18 cellular contexts compared by ENCODE assay signal in genomic region chr13:19597523-19597922, GRCh38. TPM values are rescaled to one million over a fixed set of nuclear protein-coding genes. Genes with fewer than 3 reads are reported as not detected.
DNase-seq lines count a peak whose midpoint lies in the region; ATAC-seq and TF ChIP-seq lines count a peak whose summit lies in the region.
"Had no signal": no experiment of that assay in that cellular context is flagged by ENCODE, and none has a peak within 500 bp of the region (broad histone marks: within the 10 kb centered on the region; RNA-seq: fewer than 3 reads in every experiment).

No MANE protein-coding gene starts in this region.

- no peaks in the 10 kb centered on the region for H3K9me3 ChIP-seq in adipocyte (ENCODE audit: control insufficient read depth, low read length)
- H3K9me3 ChIP-seq: mucosa of descending colon had no signal

- peaks cover under 1% of the 10 kb centered on the region for H3K4me1 ChIP-seq in adipocyte (ENCODE audit: control insufficient read depth, insufficient read depth, low read length)

- no peak for ATAC-seq in HG03520 (IDR thresholded peaks at IDR 0.05; ENCODE audit: unreplicated experiment)
- ATAC-seq: activated CD4-positive, CD25-positive, alpha-beta regulatory T cell treated with anti-CD3 and anti-CD28 coated beads, Interleukin-2, amount 50 U/mL, for 24 hours; mucosa of descending colon; T-cell had no signal

- H3K36me3 ChIP-seq in adipocyte (ENCODE audit: control insufficient read depth, insufficient read depth, low read length, severe bottlenecking) (no peaks in the 10 kb centered on the region), kidney epithelial cell (ENCODE audit: control insufficient read depth, insufficient read depth, low read length) (no peaks in the 10 kb centered on the region)

- H3K4me3 ChIP-seq in adipocyte (ENCODE audit: low read length) (no peak overlapping the region), kidney epithelial cell (ENCODE audit: low read depth, low read length) (no peak overlapping the region)
- H3K4me3 ChIP-seq: mucosa of descending colon had no signal

- TF ChIP-seq CTCF in kidney epithelial cell (IDR thresholded peaks at IDR 0.05; ENCODE audit: insufficient read depth, low read length, poor library complexity, severe bottlenecking), result no peak

- peak; percentile 72 for DNase-seq in Daoy (ENCODE audit: low read depth)
- peak; percentile 20 for DNase-seq in LHCN-M2 (ENCODE audit: low read depth)
- DNase-seq in adipocyte (ENCODE audit: low read depth), result peak; percentile 6
- DNase-seq in kidney epithelial cell (ENCODE audit: low read depth), result peak; percentile 38
- DNase-seq in activated CD4-positive, alpha-beta T cell treated with anti-CD3 and anti-CD28 coated beads for 48 hours, result no peak
- DNase-seq in HK-2 (ENCODE audit: unreplicated experiment), result no peak
- DNase-seq: activated CD8-positive, alpha-beta memory T cell treated with anti-CD3 and anti-CD28 coated beads, Interleukin-2, amount 50 U/mL, for 48 hours; activated naive CD4-positive, alpha-beta T cell treated with anti-CD3 and anti-CD28 coated beads, Interleukin-2, amount 10 ng/mL, durations not matched to agents 7 days and 5 days; CD4-positive, alpha-beta memory T cell; GDM1; mucosa of descending colon; NCI-H1436 treated with DMSO at 0.1 percent for 48 hours; NCI-H2227 treated with DMSO at 0.1 percent for 48 hours; T-cell had no signal

- H3K9ac ChIP-seq in adipocyte (ENCODE audit: low read length), result no peak overlapping the region

- H3K27me3 ChIP-seq in adipocyte (replicated peaks; ENCODE audit: control insufficient read depth, insufficient read depth, low read length) (no peaks in the 10 kb centered on the region), kidney epithelial cell (ENCODE audit: control insufficient read depth, insufficient read depth, low read length) (no peaks in the 10 kb centered on the region)

RNA-seq across cellular contexts. Expression of gene MPHOSPH8, which starts 35.9 kb away (rescaled TPM):
- 11.6 and 12.2 TPM in 2 replicates for total RNA-seq in Daoy (2014; rRNA removed; shearing (Covaris generic))
- 8.3 and 11.0 TPM in 2 replicates for total RNA-seq in LHCN-M2 (2014; rRNA removed)
- polyA plus RNA-seq in LHCN-M2 (2012), result 9.9 TPM
- total RNA-seq in kidney epithelial cell, result 12.7 and 16.8 TPM in 2 replicates

RNA-seq across cellular contexts. Expression of gene TPTE2, which starts 36.2 kb away (rescaled TPM):
- not detected in 2 replicates for total RNA-seq in Daoy (2014; rRNA removed; shearing (Covaris generic))
- total RNA-seq in LHCN-M2 (2014; rRNA removed) (not detected in 2 replicates), kidney epithelial cell (0.29 TPM in 1 of 2 replicates, not detected in the other)
- not detected for polyA plus RNA-seq in LHCN-M2 (2012)
- total RNA-seq: CD4-positive, alpha-beta memory T cell; mucosa of descending colon; osteocyte; T-cell had no signal
- polyA plus RNA-seq: CD4-positive, alpha-beta memory T cell; IgD-negative memory B cell had no signal

Comparison
In these comparisons a context has a peak if more than half of its experiments do, and no peak if none do; other contexts are left out.
1. DNase-seq: peak in Daoy (single experiment), LHCN-M2 (single experiment), adipocyte (single experiment) and kidney epithelial cell (single experiment); none in activated CD4-positive, alpha-beta T cell treated with anti-CD3 and anti-CD28 coated beads for 48 hours (single experiment) and HK-2 (single experiment).